In genomic region chr1:11272842-11273594, GRCh38 we compare ENCODE assay signal across 1 cellular context.
TF ChIP-seq lines count a peak whose summit lies in the region.

UBIAD1 (plus strand) TSS chr1:11273198; CDS start chr1:11273532, 334 bp downstream.

TF ChIP-seq in HepG2, 621 proteins besides CTCF, POLR2A, EP300 and RAD21 (continued from another document and continues in another):
- TF ChIP-seq ZNF510 (CRISPR knock-in tag; IDR thresholded peaks at IDR 0.05; ENCODE audit: low read depth) (no peak), ZNF136 (CRISPR knock-in tag; IDR thresholded peaks at IDR 0.05; ENCODE audit: low read depth) (no peak), BRF2 (CRISPR knock-in tag; IDR thresholded peaks at IDR 0.05) (peak; percentile 70; the same call in 1 of the 2 replicates), NFKBIZ (CRISPR knock-in tag; IDR thresholded peaks at IDR 0.05) (no peak), PHB2 (IDR thresholded peaks at IDR 0.05; ENCODE audit: partially characterized antibody) (no peak), KDM3A (CRISPR knock-in tag; IDR thresholded peaks at IDR 0.05; ENCODE audit: low read depth) (0 out of 2 replicates have a peak, but pooled peaks have one; percentile 24), KLF15 (CRISPR knock-in tag; IDR thresholded peaks at IDR 0.05; ENCODE audit: borderline replicate concordance) (peak; percentile 36; the same call in 1 of the 2 replicates), SRSF4 (IDR thresholded peaks at IDR 0.05; ENCODE audit: low read depth, low read length, poor library complexity, severe bottlenecking) (no peak), E2F2 (CRISPR knock-in tag; IDR thresholded peaks at IDR 0.05; ENCODE audit: borderline replicate concordance) (no peak; the same call in 1 of the 2 replicates), ATF1 (CRISPR knock-in tag; IDR thresholded peaks at IDR 0.05) (no peak), ZUFSP (CRISPR knock-in tag; IDR thresholded peaks at IDR 0.05; ENCODE audit: borderline replicate concordance) (no peak), ATF3 (CRISPR knock-in tag; IDR thresholded peaks at IDR 0.05) (no peak), GABPB1 (CRISPR knock-in tag; IDR thresholded peaks at IDR 0.05) (peak; percentile 91), ZFY (CRISPR knock-in tag; IDR thresholded peaks at IDR 0.05) (peak; percentile 93), TCF7 (IDR thresholded peaks at IDR 0.05; ENCODE audit: low read depth) (no peak), PHF8 (CRISPR knock-in tag; IDR thresholded peaks at IDR 0.05) (peak; percentile 96), SP140L (CRISPR knock-in tag; IDR thresholded peaks at IDR 0.05; ENCODE audit: borderline replicate concordance) (no peak), HNRNPUL1 (IDR thresholded peaks at IDR 0.05; ENCODE audit: low read depth, low read length) (no peak), NR2F1 (CRISPR knock-in tag; IDR thresholded peaks at IDR 0.05) (no peak), ZBTB4 (CRISPR knock-in tag; IDR thresholded peaks at IDR 0.05; ENCODE audit: borderline replicate concordance) (0 out of 2 replicates have a peak, but pooled peaks have one; percentile 40), ZBTB7A (CRISPR knock-in tag; IDR thresholded peaks at IDR 0.05) (peak; percentile 15; the same call in 1 of the 2 replicates), JUNB (CRISPR knock-in tag; IDR thresholded peaks at IDR 0.05; ENCODE audit: borderline replicate concordance) (no peak), ZFP62 (CRISPR knock-in tag; IDR thresholded peaks at IDR 0.05) (no peak), IRX3 (CRISPR knock-in tag; IDR thresholded peaks at IDR 0.05; ENCODE audit: borderline replicate concordance, low read depth) (0 out of 2 replicates have a peak, but pooled peaks have one; percentile 58), KLF12 (CRISPR knock-in tag; IDR thresholded peaks at IDR 0.05; ENCODE audit: borderline replicate concordance) (peak; percentile 83), IKZF5 (CRISPR knock-in tag; IDR thresholded peaks at IDR 0.05) (0 out of 2 replicates have a peak, but pooled peaks have one; percentile 68), RAD51 (IDR thresholded peaks at IDR 0.05; ENCODE audit: borderline replicate concordance) (no peak), MBNL3 (CRISPR knock-in tag; conservative IDR thresholded peaks at IDR 0.05) (no peak), BATF2 (CRISPR knock-in tag; IDR thresholded peaks at IDR 0.05) (no peak), ZGPAT (CRISPR knock-in tag; IDR thresholded peaks at IDR 0.05) (peak; percentile 84; the same call in 1 of the 2 replicates), ZNF20 (CRISPR knock-in tag; IDR thresholded peaks at IDR 0.05) (no peak), SNAI1 (CRISPR knock-in tag; IDR thresholded peaks at IDR 0.05; ENCODE audit: borderline replicate concordance) (peak; percentile 14; the same call in 1 of the 2 replicates), ZBTB49 (CRISPR knock-in tag; IDR thresholded peaks at IDR 0.05; ENCODE audit: borderline replicate concordance) (no peak), NCOR1 (IDR thresholded peaks at IDR 0.05; ENCODE audit: borderline replicate concordance, low read length) (no peak), ZFP90 (CRISPR knock-in tag; IDR thresholded peaks at IDR 0.05; ENCODE audit: borderline replicate concordance) (no peak), GTF2F1 (IDR thresholded peaks at IDR 0.05; ENCODE audit: low read length) (no peak), ZNF263 (CRISPR knock-in tag; IDR thresholded peaks at IDR 0.05) (peak; percentile 35; the same call in 1 of the 2 replicates), ZSCAN22 (CRISPR knock-in tag; IDR thresholded peaks at IDR 0.05) (no peak), TEAD3 (CRISPR knock-in tag; optimal IDR thresholded peaks at IDR 0.05; ENCODE audit: borderline replicate concordance) (peak; percentile 8), STAT5B (CRISPR knock-in tag; IDR thresholded peaks at IDR 0.05) (no peak), GPN1 (CRISPR knock-in tag; IDR thresholded peaks at IDR 0.05; ENCODE audit: borderline replicate concordance) (no peak), FUBP1 (CRISPR knock-in tag; IDR thresholded peaks at IDR 0.05; ENCODE audit: borderline replicate concordance) (no peak), ZNF574 (CRISPR knock-in tag; IDR thresholded peaks at IDR 0.05) (peak; percentile 65; the same call in 1 of the 2 replicates), ZKSCAN1 (IDR thresholded peaks at IDR 0.05; ENCODE audit: low read length) (no peak)
